In genomic region chr9:127450831-127451680, GRCh38 we compare ENCODE assay signal across 1 cellular context.
TF ChIP-seq lines count a peak whose summit lies in the region.

Gene LRSAM1, plus strand, starts transcription at chr9:127451510. Its CDS starts 3,018 bp downstream, at chr9:127454528.
Gene RPL12, minus strand, starts transcription at chr9:127451406. Its CDS starts 89 bp downstream, at chr9:127451317.

TF ChIP-seq in HepG2, 621 proteins besides CTCF, POLR2A, EP300 and RAD21 (continued from another document and continues in another):
- TF ChIP-seq ZNF639 (CRISPR knock-in tag; conservative IDR thresholded peaks at IDR 0.05) (peak; percentile 80), STAT6 (CRISPR knock-in tag; IDR thresholded peaks at IDR 0.05; ENCODE audit: borderline replicate concordance) (no peak), TOPORS (CRISPR knock-in tag; IDR thresholded peaks at IDR 0.05) (peak; percentile 82; the same call in 1 of the 2 replicates), MXI1 (IDR thresholded peaks at IDR 0.05; ENCODE audit: borderline replicate concordance, low read depth, low read length) (peak; percentile 92), IKZF5 (CRISPR knock-in tag; IDR thresholded peaks at IDR 0.05) (peak; percentile 82), ZNF354B (CRISPR knock-in tag; IDR thresholded peaks at IDR 0.05) (no peak), FOXK2 (IDR thresholded peaks at IDR 0.05) (no peak), ZC3H4 (CRISPR knock-in tag; IDR thresholded peaks at IDR 0.05; ENCODE audit: borderline replicate concordance) (peak; percentile 66; the same call in 1 of the 2 replicates), MEIS1 (CRISPR knock-in tag; IDR thresholded peaks at IDR 0.05; ENCODE audit: borderline replicate concordance) (peak; percentile 91; the same call in 1 of the 2 replicates), ZKSCAN5 (CRISPR knock-in tag; IDR thresholded peaks at IDR 0.05) (no peak), ZNF256 (CRISPR knock-in tag; conservative IDR thresholded peaks at IDR 0.05) (0 out of 2 replicates have a peak, but pooled peaks have one; percentile 59), CENPBD1 (CRISPR knock-in tag; IDR thresholded peaks at IDR 0.05; ENCODE audit: borderline replicate concordance, low read depth) (no peak), MAFF (IDR thresholded peaks at IDR 0.05; ENCODE audit: low read depth, low read length) (no peak; the same call in 1 of the 2 replicates), EZH2 (conservative IDR thresholded peaks at IDR 0.05; ENCODE audit: low read depth, low read length) (no peak), ZNF557 (CRISPR knock-in tag; IDR thresholded peaks at IDR 0.05) (no peak), ZNF337 (CRISPR knock-in tag; IDR thresholded peaks at IDR 0.05; ENCODE audit: borderline replicate concordance, low read depth) (0 out of 2 replicates have a peak, but pooled peaks have one; percentile 59), ZNF143 (CRISPR knock-in tag; IDR thresholded peaks at IDR 0.05) (peak; percentile 82), HNF4A (CRISPR knock-in tag; IDR thresholded peaks at IDR 0.05) (peak; percentile 40), WIZ (CRISPR knock-in tag; IDR thresholded peaks at IDR 0.05) (no peak), CCAR2 (optimal IDR thresholded peaks at IDR 0.05; ENCODE audit: low read depth, low read length) (no peak), ZNF570 (CRISPR knock-in tag; IDR thresholded peaks at IDR 0.05; ENCODE audit: borderline replicate concordance) (peak; percentile 83; the same call in 1 of the 2 replicates), ZNF350 (CRISPR knock-in tag; IDR thresholded peaks at IDR 0.05; ENCODE audit: borderline replicate concordance, low read depth) (peak; percentile 92), NR1H2 (CRISPR knock-in tag; IDR thresholded peaks at IDR 0.05; ENCODE audit: borderline replicate concordance, low read depth) (no peak), ZNF580 (CRISPR knock-in tag; IDR thresholded peaks at IDR 0.05; ENCODE audit: borderline replicate concordance, low read depth) (peak; percentile 65; the same call in 1 of the 2 replicates), ZBTB3 (CRISPR knock-in tag; IDR thresholded peaks at IDR 0.05; ENCODE audit: borderline replicate concordance, low read depth) (peak; percentile 62; the same call in 1 of the 2 replicates), ZNF839 (CRISPR knock-in tag; IDR thresholded peaks at IDR 0.05; ENCODE audit: borderline replicate concordance) (no peak), FOSL1 (CRISPR knock-in tag; IDR thresholded peaks at IDR 0.05; ENCODE audit: borderline replicate concordance) (peak; percentile 19; the same call in 1 of the 2 replicates), HES4 (CRISPR knock-in tag; IDR thresholded peaks at IDR 0.05; ENCODE audit: borderline replicate concordance) (peak; percentile 85), ZKSCAN8 (CRISPR knock-in tag; IDR thresholded peaks at IDR 0.05; ENCODE audit: borderline replicate concordance) (peak; percentile 66; the same call in 1 of the 2 replicates), KDM5B (CRISPR knock-in tag; IDR thresholded peaks at IDR 0.05; ENCODE audit: borderline replicate concordance) (peak; percentile 61; the same call in 1 of the 2 replicates), ZNF891 (CRISPR knock-in tag; IDR thresholded peaks at IDR 0.05) (0 out of 2 replicates have a peak, but pooled peaks have one; percentile 52), ZNF816 (CRISPR knock-in tag; IDR thresholded peaks at IDR 0.05; ENCODE audit: borderline replicate concordance) (peak; percentile 94; the same call in 1 of the 2 replicates), ZNF569 (CRISPR knock-in tag; IDR thresholded peaks at IDR 0.05; ENCODE audit: borderline replicate concordance) (no peak), ZGPAT (CRISPR knock-in tag; IDR thresholded peaks at IDR 0.05) (peak; percentile 76; the same call in 1 of the 2 replicates), ZNF414 (CRISPR knock-in tag; IDR thresholded peaks at IDR 0.05) (peak; percentile 85), GPBP1L1 (CRISPR knock-in tag; IDR thresholded peaks at IDR 0.05) (no peak), MTERF4 (CRISPR knock-in tag; IDR thresholded peaks at IDR 0.05) (peak; percentile 81; the same call in 1 of the 2 replicates), PITX1 (CRISPR knock-in tag; IDR thresholded peaks at IDR 0.05) (peak; percentile 51; the same call in 1 of the 2 replicates), CREB1 (IDR thresholded peaks at IDR 0.05) (peak; percentile 94), CREB1 (CRISPR knock-in tag; IDR thresholded peaks at IDR 0.05) (peak; percentile 96), ADNP (CRISPR knock-in tag; IDR thresholded peaks at IDR 0.05) (no peak), DBP (CRISPR knock-in tag; IDR thresholded peaks at IDR 0.05; ENCODE audit: not compliant biosample characterization) (peak; percentile 73), SP2 (CRISPR knock-in tag; IDR thresholded peaks at IDR 0.05) (peak; percentile 54), GABPA (IDR thresholded peaks at IDR 0.05; ENCODE audit: low read depth, low read length) (peak; percentile 73), GABPA (CRISPR knock-in tag; IDR thresholded peaks at IDR 0.05; ENCODE audit: low read depth) (peak; percentile 93), JUN (CRISPR knock-in tag; IDR thresholded peaks at IDR 0.05) (peak; percentile 69; the same call in 1 of the 2 replicates), ZFP36 (IDR thresholded peaks at IDR 0.05; ENCODE audit: borderline replicate concordance, low read depth, low read length, partially characterized antibody) (no peak), ZNF24 (IDR thresholded peaks at IDR 0.05) (no peak), ZNF468 (CRISPR knock-in tag; IDR thresholded peaks at IDR 0.05) (no peak), ZNF235 (CRISPR knock-in tag; IDR thresholded peaks at IDR 0.05; ENCODE audit: borderline replicate concordance) (no peak), ATF1 (CRISPR knock-in tag; IDR thresholded peaks at IDR 0.05) (peak; percentile 94)
